9 cellular contexts compared by ENCODE assay signal in genomic region chr20:46011631-46012482, GRCh38. TPM values are rescaled to one million over a fixed set of nuclear protein-coding genes. Genes with fewer than 3 reads are reported as not detected.
DNase-seq lines count a peak whose midpoint lies in the region; ATAC-seq and TF ChIP-seq lines count a peak whose summit lies in the region.
"Had no signal": no experiment of that assay in that cellular context is flagged by ENCODE, and none has a peak within 500 bp of the region (broad histone marks: within the 10 kb centered on the region; RNA-seq: fewer than 3 reads in every experiment).

No MANE protein-coding gene starts in this region.

- ATAC-seq in DND-41 (ENCODE audit: insufficient read depth, low read depth) (no peak), GM18858 (IDR thresholded peaks at IDR 0.05; ENCODE audit: unreplicated experiment) (no peak), HG02884 (IDR thresholded peaks at IDR 0.05; ENCODE audit: unreplicated experiment) (no peak)

- H3K36me3 Mint-ChIP-seq in stimulated activated naive CD8-positive, alpha-beta T cell treated with anti-CD3 and anti-CD28 coated beads, Interleukin-15, Interleukin-2, amounts not matched to agents 100 ng/mL and 50 ng/mL, for 24 hours (ENCODE audit: low read depth): no peaks in the 10 kb centered on the region

- H2AFZ ChIP-seq in DND-41 (ENCODE audit: low read depth, low read length) (no peak overlapping the region), MM.1S (ENCODE audit: low read length) (no peak overlapping the region), hepatocyte (no peak overlapping the region)

- H3K4me3 ChIP-seq in DND-41 (ENCODE audit: low read depth in 1 of 2, low read length in 2 of 2) (no peak overlapping the region), MM.1S (ENCODE audit: low read length) (no peak overlapping the region), hepatocyte (no peak overlapping the region)

- H3K4me1 Mint-ChIP-seq in stimulated activated naive CD8-positive, alpha-beta T cell treated with anti-CD3 and anti-CD28 coated beads, Interleukin-15, Interleukin-2, amounts not matched to agents 100 ng/mL and 50 ng/mL, for 24 hours (ENCODE audit: low read depth): peaks cover 69% of the 10 kb centered on the region

- no peaks in the 10 kb centered on the region for H3F3A ChIP-seq in MM.1S (ENCODE audit: insufficient read depth, low read length)

- peak overlapping the region; percentile 58 for H3K27ac Mint-ChIP-seq in stimulated activated naive CD8-positive, alpha-beta T cell treated with anti-CD3 and anti-CD28 coated beads, Interleukin-15, Interleukin-2, amounts not matched to agents 100 ng/mL and 50 ng/mL, for 24 hours

- H3K9me3 ChIP-seq in DND-41 (ENCODE audit: insufficient read depth, low read length, severe bottlenecking) (no peaks in the 10 kb centered on the region), MM.1S (replicated peaks; ENCODE audit: insufficient read depth, low read length) (no peaks in the 10 kb centered on the region), hepatocyte (ENCODE audit: low read depth) (no peaks in the 10 kb centered on the region)

- H3K79me2 ChIP-seq in DND-41 (ENCODE audit: insufficient read depth, low read length) (no peaks in the 10 kb centered on the region), MM.1S (ENCODE audit: low read length) (no peaks in the 10 kb centered on the region), hepatocyte (no peaks in the 10 kb centered on the region)

- no peak overlapping the region for H3K9ac ChIP-seq in DND-41 (ENCODE audit: low read depth, low read length)
- H3K9ac ChIP-seq in MM.1S (ENCODE audit: low read length): no peak overlapping the region

- H3K4me1 ChIP-seq in DND-41 (ENCODE audit: insufficient read depth, low read length) (peaks cover 25% of the 10 kb centered on the region), MM.1S (ENCODE audit: low read length) (peaks cover 5% of the 10 kb centered on the region; the same call in 1 of the 2 replicates), hepatocyte (ENCODE audit: insufficient read depth) (peaks cover 6% of the 10 kb centered on the region)

- TF ChIP-seq CTCF in DND-41 (IDR thresholded peaks at IDR 0.05; ENCODE audit: borderline replicate concordance, extremely low read depth, low read length, poor library complexity, severe bottlenecking) (peak; percentile 64), MM.1S (IDR thresholded peaks at IDR 0.05; ENCODE audit: low read length) (peak; percentile 44), hepatocyte (IDR thresholded peaks at IDR 0.05; ENCODE audit: poor library complexity) (peak; percentile 11)

- H3K27me3 Mint-ChIP-seq in stimulated activated naive CD8-positive, alpha-beta T cell treated with anti-CD3 and anti-CD28 coated beads, Interleukin-15, Interleukin-2, amounts not matched to agents 100 ng/mL and 50 ng/mL, for 24 hours: peaks cover 60% of the 10 kb centered on the region

- H3K4me2 ChIP-seq in DND-41 (ENCODE audit: insufficient read depth, low read length) (no peak overlapping the region), MM.1S (ENCODE audit: low read depth, low read length) (no peak overlapping the region), hepatocyte (no peak overlapping the region)

- DNase-seq in DND-41 (peak; percentile 50), MM.1S (no peak), hepatocyte (ENCODE audit: low spot score) (no peak), amygdala (lab: John Stamatoyannopoulos, UW) (no peak)
- DNase-seq in activated T-cell treated with anti-CD3 and anti-CD28 coated beads, Interleukin-2, amount 50 U/mL, for 48 hours: peak; percentile 74

- peaks cover 12% of the 10 kb centered on the region; the same call in 1 of the 2 replicates for H4K20me1 ChIP-seq in DND-41 (ENCODE audit: insufficient read depth, low read length)
- no peaks in the 10 kb centered on the region for H4K20me1 ChIP-seq in MM.1S (ENCODE audit: insufficient read depth, low read length)
- no peaks in the 10 kb centered on the region for H4K20me1 ChIP-seq in hepatocyte (ENCODE audit: insufficient read depth, poor library complexity, severe bottlenecking)

- 89% methylated on average over 47 of the region's 57 CpGs for WGBS in hepatocyte (ENCODE audit: low lambda C conversion rate, missing lambda C conversion rate)

- H3K27me3 ChIP-seq in DND-41 (ENCODE audit: insufficient read depth, low read length, poor library complexity) (no peaks in the 10 kb centered on the region), MM.1S (replicated peaks; ENCODE audit: insufficient read depth, low read length) (peaks cover 69% of the 10 kb centered on the region), hepatocyte (peaks cover 16% of the 10 kb centered on the region)

- no peak overlapping the region for H3K4me3 Mint-ChIP-seq in stimulated activated naive CD8-positive, alpha-beta T cell treated with anti-CD3 and anti-CD28 coated beads, Interleukin-15, Interleukin-2, amounts not matched to agents 100 ng/mL and 50 ng/mL, for 24 hours

- H3K9me3 Mint-ChIP-seq in stimulated activated naive CD8-positive, alpha-beta T cell treated with anti-CD3 and anti-CD28 coated beads, Interleukin-15, Interleukin-2, amounts not matched to agents 100 ng/mL and 50 ng/mL, for 24 hours: no peaks in the 10 kb centered on the region

- H3K9me2 ChIP-seq in MM.1S (replicated peaks; ENCODE audit: insufficient read depth, low read length) (no peaks in the 10 kb centered on the region), hepatocyte (replicated peaks; ENCODE audit: insufficient read depth) (no peaks in the 10 kb centered on the region)

- H3K36me3 ChIP-seq in DND-41 (ENCODE audit: insufficient read depth, low read length) (no peaks in the 10 kb centered on the region), MM.1S (replicated peaks; ENCODE audit: insufficient read depth, low read length) (no peaks in the 10 kb centered on the region), hepatocyte (replicated peaks; ENCODE audit: insufficient read depth, low read depth) (no peaks in the 10 kb centered on the region)

- H3K27ac ChIP-seq in DND-41 (ENCODE audit: low read length): no peak overlapping the region
- no peak overlapping the region for H3K27ac ChIP-seq in MM.1S (ENCODE audit: low read length)
- H3K27ac ChIP-seq in hepatocyte: no peak overlapping the region

RNA-seq across cellular contexts. Expression of gene MMP9, which starts 3.1 kb away (rescaled TPM):
- 1.3 and 2.6 TPM in 2 replicates for total RNA-seq in hepatocyte
- polyA plus RNA-seq in hepatocyte: 4.8 and 7.7 TPM in 2 replicates
- total RNA-seq: lung microvascular endothelial cell had no signal

RNA-seq across cellular contexts. Expression of gene SLC12A5, which starts 17.2 kb away (rescaled TPM):
- total RNA-seq in hepatocyte: 0.57 TPM in 1 of 2 replicates, not detected in the other
- polyA plus RNA-seq in hepatocyte: 3.1 and 4.3 TPM in 2 replicates

RNA-seq across cellular contexts. Expression of gene ZNF335, which starts 39.9 kb away (rescaled TPM):
- 10.8 and 14.9 TPM in 2 replicates for total RNA-seq in hepatocyte
- 12.6 and 23.7 TPM in 2 replicates for polyA plus RNA-seq in hepatocyte

Comparison
In these comparisons a context has a peak if more than half of its experiments do, and no peak if none do; other contexts are left out.
1. DNase-seq: peak in DND-41 (single experiment) and activated T-cell treated with anti-CD3 and anti-CD28 coated beads, Interleukin-2, amount 50 U/mL, for 48 hours (2 of 2); none in MM.1S (single experiment), hepatocyte (single experiment) and amygdala (0 of 56).
2. CTCF ChIP-seq: peak in every context shown above with its lines; median percentile 64 in DND-41; 44 in MM.1S; 11 in hepatocyte.